1 cellular context compared by ENCODE assay signal in genomic region chr12:49974677-49975369, GRCh38.
TF ChIP-seq lines count a peak whose summit lies in the region.

No MANE protein-coding gene starts in this region.

TF ChIP-seq in IMR-90, 13 proteins besides CTCF, POLR2A, EP300 and RAD21:
- no peak for TF ChIP-seq SMC3 (IDR thresholded peaks at IDR 0.05; ENCODE audit: low read depth, low read length)
- TF ChIP-seq MAFK (IDR thresholded peaks at IDR 0.05; ENCODE audit: low read depth, low read length) = no peak
- TF ChIP-seq USF2 (IDR thresholded peaks at IDR 0.05; ENCODE audit: low read depth, low read length) = no peak
- TF ChIP-seq NFE2L2 (IDR thresholded peaks at IDR 0.05; ENCODE audit: low read depth, low read length) = no peak
- no peak for TF ChIP-seq CHD1 (IDR thresholded peaks at IDR 0.05; ENCODE audit: low read depth, low read length)
- no peak for TF ChIP-seq RCOR1 (IDR thresholded peaks at IDR 0.05; ENCODE audit: insufficient replicate concordance, low read length)
- TF ChIP-seq MAZ (IDR thresholded peaks at IDR 0.05; ENCODE audit: borderline replicate concordance, low read depth, low read length) = no peak
- no peak for TF ChIP-seq MXI1 (IDR thresholded peaks at IDR 0.05; ENCODE audit: borderline replicate concordance, low read depth, low read length)
- no peak for TF ChIP-seq ELK1 (IDR thresholded peaks at IDR 0.05; ENCODE audit: borderline replicate concordance, low read depth, low read length)
- TF ChIP-seq FOS (IDR thresholded peaks at IDR 0.05; ENCODE audit: low read depth, low read length) = no peak
- no peak for TF ChIP-seq CEBPB (IDR thresholded peaks at IDR 0.05; ENCODE audit: low read depth, low read length)
- TF ChIP-seq RFX5 (IDR thresholded peaks at IDR 0.05; ENCODE audit: low read depth, low read length) = no peak
- TF ChIP-seq BHLHE40 (IDR thresholded peaks at IDR 0.05; ENCODE audit: low read depth, low read length) = no peak
TF ChIP-seq in IMR-90: peak in this region for 0.
